Comparison of ENCODE assay signal across 1 cellular context in genomic region chr3:172146349-172146748, GRCh38.
TF ChIP-seq lines count a peak whose summit lies in the region.

No MANE protein-coding gene starts in this region.

TF ChIP-seq in HepG2, 621 proteins besides CTCF, POLR2A, EP300 and RAD21 (continued from another document):
- peak; percentile 36; the same call in 1 of the 2 replicates for TF ChIP-seq POLR2G (IDR thresholded peaks at IDR 0.05; ENCODE audit: low read depth, low read length)
